In the genomic region with DNA sequence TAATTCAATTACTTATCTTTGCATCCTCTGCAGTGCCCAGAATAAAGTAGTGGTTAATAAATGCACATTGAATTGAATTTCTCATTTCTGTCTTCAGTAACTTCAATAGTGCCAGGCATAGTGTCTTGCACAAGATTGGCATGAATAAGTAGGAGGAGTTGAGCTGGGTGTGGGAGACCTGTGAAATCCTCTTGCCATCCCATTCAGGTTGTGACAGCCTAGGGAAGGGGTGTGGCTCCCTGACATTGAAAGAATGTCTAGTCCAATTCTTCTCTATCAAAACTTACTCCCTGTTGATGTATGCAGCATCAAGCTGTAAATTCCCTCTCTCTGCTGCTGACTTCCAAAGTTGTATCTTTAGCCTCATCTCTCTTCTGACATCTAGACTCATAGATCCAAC, we compare ENCODE assay signal across 8 cellular contexts.
"Had no signal": no experiment of that assay in that cellular context is flagged by ENCODE, and none has a peak within 500 bp of the region (broad histone marks: within the 10 kb centered on the region; RNA-seq: fewer than 3 reads in every experiment).

No MANE protein-coding gene starts in this region.

- H3K4me1 ChIP-seq: HAP-1 had no signal

- H3K27ac ChIP-seq: GM23248, KMS-11 had no signal

- ATAC-seq: HCT116, HepG2 had no signal

- DNase-seq: GM23248, GOT3, H7, KBM-7 had no signal

- H3K9me3 ChIP-seq: HAP-1 had no signal

- H3K36me3 ChIP-seq: HAP-1 had no signal

- H3K4me3 ChIP-seq: GM23248, HAP-1 had no signal
